ENCODE assay signal across 10 cellular contexts in the genomic region with DNA sequence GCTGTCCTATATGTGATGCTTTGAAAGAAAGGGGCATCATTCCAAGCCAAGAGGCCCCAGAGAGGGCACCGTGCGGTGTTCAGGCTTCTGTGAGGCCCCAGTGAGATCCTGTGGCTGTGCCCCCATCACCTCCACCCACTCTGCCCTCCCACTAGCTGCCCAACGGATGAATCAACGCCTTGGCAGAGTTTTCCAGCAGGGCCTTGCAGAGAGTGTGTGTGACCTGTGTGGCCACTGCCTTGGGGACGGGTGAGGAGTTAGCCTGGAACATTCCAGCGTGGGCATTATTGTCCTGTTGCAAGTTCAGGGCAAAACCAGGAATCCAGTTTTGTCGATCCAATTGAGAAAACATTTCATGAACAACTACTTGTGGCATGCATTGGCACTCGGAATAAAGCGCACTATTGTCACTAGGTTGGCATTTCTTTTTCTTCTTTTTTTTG. TPM values are rescaled to one million over a fixed set of nuclear protein-coding genes. Genes with fewer than 3 reads are reported as not detected.
DNase-seq lines count a peak whose midpoint lies in the region; ATAC-seq, FAIRE-seq and TF ChIP-seq lines count a peak whose summit lies in the region.
"Had no signal": no experiment of that assay in that cellular context is flagged by ENCODE, and none has a peak within 500 bp of the region (broad histone marks: within the 10 kb centered on the region; RNA-seq: fewer than 3 reads in every experiment).

No MANE protein-coding gene starts in this region.

- TF ChIP-seq RAD21 in H1 (IDR thresholded peaks at IDR 0.05 in 1 of 2, conservative IDR thresholded peaks at IDR 0.05 in 1 of 2; ENCODE audit: low read depth in 2 of 2, low read length in 2 of 2) = no peak

- H3K9me3 Mint-ChIP-seq in CD4-positive, alpha-beta memory T cell = no peaks in the 10 kb centered on the region

- peaks cover 28% of the 10 kb centered on the region for H3K36me3 ChIP-seq in MG63
- H3K36me3 ChIP-seq in H1 (ENCODE audit: control insufficient read depth in 2 of 4, insufficient read depth in 4 of 4, low read length in 3 of 4) = peaks cover 13 to 24% (median 22%) of the 10 kb centered on the region in 4 experiments
- H3K36me3 ChIP-seq in psoas muscle (ENCODE audit: insufficient read depth in 1 of 2, low read depth in 1 of 2) = peaks cover 6 to 20% of the 10 kb centered on the region in 2 donors
- H3K36me3 ChIP-seq in CD4-positive, alpha-beta memory T cell (ENCODE audit: insufficient read depth, low read length) = peaks cover 16% of the 10 kb centered on the region

- H4K91ac ChIP-seq in H1 (replicated peaks; ENCODE audit: insufficient read length, low read length) = no peak overlapping the region

- no peaks in the 10 kb centered on the region for H3K79me2 ChIP-seq in H1 (ENCODE audit: control insufficient read depth in 1 of 2, insufficient read depth in 2 of 2, low read length in 2 of 2)
- H3K79me2 ChIP-seq: parathyroid adenoma had no signal

- no peaks in the 10 kb centered on the region for H3K23me2 ChIP-seq in H1 (ENCODE audit: low read depth, low read length)

- H2AFZ ChIP-seq in H1 (ENCODE audit: low read length) = no peak overlapping the region
- H2AFZ ChIP-seq: parathyroid adenoma had no signal

- H3K4me3 Mint-ChIP-seq in CD4-positive, alpha-beta memory T cell = no peak overlapping the region

- peaks cover 2 to 4% of the 10 kb centered on the region in 2 experiments for H4K20me1 ChIP-seq in H1 (replicated peaks in 1 of 2; ENCODE audit: control insufficient read depth in 1 of 2, insufficient read depth in 2 of 2, low read length in 2 of 2)

- no peak overlapping the region for H3K4me2 ChIP-seq in H1 (ENCODE audit: insufficient read depth in 1 of 2, low read depth in 2 of 2, low read length in 2 of 2)

- ATAC-seq in psoas muscle (peak; percentile 42 to 64 (median 54)), HG03039 (IDR thresholded peaks at IDR 0.05; ENCODE audit: unreplicated experiment) (no peak), GM18909 (IDR thresholded peaks at IDR 0.05; ENCODE audit: poor library complexity, unreplicated experiment) (no peak)

- H2BK20ac ChIP-seq in H1 (ENCODE audit: low read length) = no peak overlapping the region

- peaks cover 3 to 7% (median 4%) of the 10 kb centered on the region in 4 donors for H3K4me1 Mint-ChIP-seq in CD4-positive, alpha-beta memory T cell

- H2BK5ac ChIP-seq in H1 (ENCODE audit: low read depth, low read length) = no peak overlapping the region

- 84% methylated on average over 9 of the region's 9 CpGs; no CpG with 5 or more reads in 1 of the 2 experiments for WGBS in H1 (ENCODE audit: extremely low coverage in 1 of 2, insufficient coverage in 1 of 2, insufficient read length in 1 of 2, insufficient replicate concordance in 2 of 2, low coverage in 1 of 2, low lambda C conversion rate in 2 of 2, missing lambda C conversion rate in 1 of 2), 2 experiments
- 39 to 55% (median 47%) methylated on average over 9 of the region's 9 CpGs for WGBS in psoas muscle, 3 donors

- intact Hi-C loops in psoas muscle (cut with DNase I) = no loop called here
- intact Hi-C loops in CD4-positive, alpha-beta memory T cell (cut with micrococcal nuclease) = no loop called here

- H3K18ac ChIP-seq in H1 (ENCODE audit: extremely low read depth, low read length) = no peak overlapping the region

- no peak overlapping the region for H3K9ac ChIP-seq in H1 (replicated peaks in 1 of 4; ENCODE audit: extremely low read depth in 1 of 4, low read depth in 3 of 4, low read length in 3 of 4)
- H3K9ac ChIP-seq: parathyroid adenoma had no signal

- H4K8ac ChIP-seq in H1 (ENCODE audit: extremely low read depth, insufficient read depth, low read length) = no peak overlapping the region

- no peaks in the 10 kb centered on the region for H3K27me3 ChIP-seq in MG63
- H3K27me3 ChIP-seq in H1 (replicated peaks in 1 of 4; ENCODE audit: control insufficient read depth in 3 of 4, extremely low read depth in 1 of 4, insufficient read depth in 3 of 4, low read length in 3 of 4) = no peaks in the 10 kb centered on the region
- no peaks in the 10 kb centered on the region for H3K27me3 ChIP-seq in psoas muscle (ENCODE audit: insufficient read depth in 3 of 3, low read length in 2 of 3)
- H3K27me3 ChIP-seq in CD4-positive, alpha-beta memory T cell (ENCODE audit: insufficient read depth, low read length) = no peaks in the 10 kb centered on the region

- H3K4ac ChIP-seq in H1 (replicated peaks; ENCODE audit: insufficient read length, low read depth, low read length) = no peak overlapping the region

- no peaks in the 10 kb centered on the region for H3K9me3 ChIP-seq in MG63
- H3K9me3 ChIP-seq in H1 (ENCODE audit: insufficient read depth in 2 of 2, low read depth in 1 of 2, low read length in 1 of 2) = no peaks in the 10 kb centered on the region
- no peaks in the 10 kb centered on the region for H3K9me3 ChIP-seq in psoas muscle
- no peaks in the 10 kb centered on the region for H3K9me3 ChIP-seq in CD4-positive, alpha-beta memory T cell (ENCODE audit: control insufficient read depth in 1 of 2, low read length in 2 of 2)

- no peak overlapping the region for H3K4me3 ChIP-seq in MG63
- H3K4me3 ChIP-seq in H1 (ENCODE audit: extremely low read depth in 1 of 4, insufficient read depth in 2 of 4, low read depth in 3 of 4, low read length in 4 of 4) = no peak overlapping the region
- H3K4me3 ChIP-seq in psoas muscle = no peak overlapping the region
- no peak overlapping the region for H3K4me3 ChIP-seq in CD4-positive, alpha-beta memory T cell (ENCODE audit: low read length in 2 of 2)

- CTCF ChIA-PET in H1 (lab: Charles Lee; ENCODE audit: partially characterized antibody) = interaction anchor here (2.0 to 5.3 kb wide), 2 partner anchors 13 to 76 kb away, joined by 6 to 65 read pairs; no protein-coding TSS in a partner anchor
- CTCF ChIA-PET in CD4-positive, alpha-beta memory T cell (lab: Charles Lee; ENCODE audit: partially characterized antibody) = no interaction called here

- no peak overlapping the region for H2BK12ac ChIP-seq in H1 (ENCODE audit: low read depth, low read length)

- H4K5ac ChIP-seq in H1 (ENCODE audit: insufficient read length, low read depth, low read length) = no peak overlapping the region

- POLR2A ChIA-PET in H1 (lab: Charles Lee; ENCODE audit: partially characterized antibody) = interaction anchor here (1.0 to 27.1 kb wide), 9 partner anchors 10 to 326 kb away, joined by 3 to 525 read pairs (median 9); partner anchors contain the start of genes COG4 and EXOSC6
- POLR2A ChIA-PET in CD4-positive, alpha-beta memory T cell (lab: Charles Lee; ENCODE audit: partially characterized antibody) = no interaction called here

- DNase-seq in ELR (ENCODE audit: low read depth) = peak; percentile 64
- peak; percentile 81 for DNase-seq in MG63
- peak in 1 of 2 experiments; percentile 58 for DNase-seq in H1 (ENCODE audit: low read depth in 1 of 2, low spot score in 2 of 2)
- peak in 1 of 2 donors; percentile 51 for DNase-seq in psoas muscle
- no peak for DNase-seq in NCI-H1092 treated with DMSO at 0.1 percent for 48 hours (lab: John Stamatoyannopoulos, UW)
- DNase-seq in CD4-positive, alpha-beta memory T cell = no peak
- DNase-seq: NCI-H510A treated with DMSO at 0.1 percent for 48 hours had no signal

- H3K27ac ChIP-seq in H1 (ENCODE audit: low read depth, low read length) (no peak overlapping the region), psoas muscle (no peak overlapping the region)
- H3K27ac ChIP-seq in CD4-positive, alpha-beta memory T cell (ENCODE audit: low read depth, low read length) = no peak overlapping the region
- H3K27ac ChIP-seq: parathyroid adenoma had no signal

- H2BK120ac ChIP-seq in H1 (replicated peaks; ENCODE audit: low read depth, low read length) = no peak overlapping the region

- TF ChIP-seq POLR2A in H1 (IDR thresholded peaks at IDR 0.05; ENCODE audit: control extremely low read depth in 1 of 2, low read depth in 2 of 2, low read length in 2 of 2) = no peak; a peak in 1 of 3 replicates

- no peak overlapping the region for H3K14ac ChIP-seq in H1 (ENCODE audit: insufficient read length)

- peaks cover 7 to 23% of the 10 kb centered on the region in 2 donors for H3K36me3 Mint-ChIP-seq in CD4-positive, alpha-beta memory T cell

- no peak overlapping the region for H3K56ac ChIP-seq in H1 (replicated peaks; ENCODE audit: insufficient read length, low read depth, low read length)

- TF ChIP-seq CTCF in H1 (IDR thresholded peaks at IDR 0.05; ENCODE audit: control extremely low read depth in 1 of 3, insufficient read depth in 1 of 3, low read depth in 1 of 3, low read length in 3 of 3) (no peak), psoas muscle (IDR thresholded peaks at IDR 0.05) (no peak)

- H2BK15ac ChIP-seq in H1 (ENCODE audit: low read length) = no peak overlapping the region

- no peak for TF ChIP-seq EP300 in H1 (IDR thresholded peaks at IDR 0.05; ENCODE audit: borderline replicate concordance in 1 of 2, low read depth in 2 of 2, low read length in 2 of 2)

- no peak overlapping the region for H3K23ac ChIP-seq in H1 (ENCODE audit: insufficient read length)

- H3K4me1 ChIP-seq in H1 (replicated peaks in 1 of 4; ENCODE audit: control insufficient read depth in 3 of 4, insufficient read depth in 4 of 4, low read length in 3 of 4) = no peaks in the 10 kb centered on the region; a peak in 1 of 7 replicates
- peaks cover 44% of the 10 kb centered on the region for H3K4me1 ChIP-seq in psoas muscle
- peaks cover 3% of the 10 kb centered on the region for H3K4me1 ChIP-seq in CD4-positive, alpha-beta memory T cell (ENCODE audit: insufficient read depth, low read length)

- no peaks in the 10 kb centered on the region for H3K27me3 Mint-ChIP-seq in CD4-positive, alpha-beta memory T cell

- H2AK5ac ChIP-seq in H1 (ENCODE audit: low read depth, low read length) = no peak overlapping the region

- no peak overlapping the region for H3K27ac Mint-ChIP-seq in CD4-positive, alpha-beta memory T cell

- no peak for FAIRE-seq in H1 (lab: Jason Lieb, UNC)

- no peaks in the 10 kb centered on the region for H3K79me1 ChIP-seq in H1 (ENCODE audit: low read depth, low read length)

RNA-seq across cellular contexts. Expression of gene SF3B3, which starts 53.7 kb away (rescaled TPM):
- total RNA-seq in MG63 (2014; rRNA removed; shearing (Covaris generic); ENCODE audit: low replicate concordance) = 23.0 and 35.7 TPM in 2 replicates
- total RNA-seq in H1 (2021; fragmentation: NEBNext Ultra II Directional; extraction: Animal tissue kit (Norgen Biotek cat#: 25700)) = 513 and 521 TPM in 2 replicates
- polyA plus RNA-seq in H1 (2011; rRNA removed) (241 and 261 TPM in 2 replicates), psoas muscle (100 to 1,000 TPM in 1 of 3 donors, 10 to 100 TPM in 2; 50.0 to 117 (median 59.9) TPM)
- 143 TPM for polyA plus RNA-seq in H1 (2011; cell fraction: cytosol; rRNA removed)
- 373 TPM for polyA plus RNA-seq in H1 (2011; cell fraction: nucleus; rRNA removed)
- polyA plus RNA-seq in H1 (2012, experiment 1 of 2) = 284 to 337 TPM (median 317 TPM) in 4 replicates
- 63.1 TPM for polyA plus RNA-seq in H1 (2012, experiment 2 of 2)
- 156 TPM for polyA plus RNA-seq in H1 (2013, experiment 1 of 2)
- polyA plus RNA-seq in H1 (2013, experiment 2 of 2) = 141 TPM
- 358 and 477 TPM in 2 replicates for polyA minus RNA-seq in H1 (2011; rRNA and poly(A)+ RNA removed)
- polyA minus RNA-seq in H1 (2011; cell fraction: cytosol; rRNA and poly(A)+ RNA removed) = 133 TPM
- 217 TPM for polyA minus RNA-seq in H1 (2011; cell fraction: nucleus; rRNA and poly(A)+ RNA removed)
- 100 to 1,000 TPM; 145 to 178 (median 157) TPM for total RNA-seq in psoas muscle
- total RNA-seq in CD4-positive, alpha-beta memory T cell = 100 to 1,000 TPM; 289 to 291 TPM
- polyA plus RNA-seq in CD4-positive, alpha-beta memory T cell = 100 to 1,000 TPM; 105 to 149 TPM

RNA-seq across cellular contexts. Expression of gene COG4, which starts 53.9 kb away (rescaled TPM):
- 48.5 and 61.4 TPM in 2 replicates for total RNA-seq in MG63 (2014; rRNA removed; shearing (Covaris generic); ENCODE audit: low replicate concordance)
- total RNA-seq in H1 (2021; fragmentation: NEBNext Ultra II Directional; extraction: Animal tissue kit (Norgen Biotek cat#: 25700)) = 46.1 and 52.2 TPM in 2 replicates
- polyA plus RNA-seq in H1 (2011; rRNA removed) (50.2 and 54.7 TPM in 2 replicates), psoas muscle (10 to 100 TPM; 29.1 to 80.3 (median 41.4) TPM)
- polyA plus RNA-seq in H1 (2011; cell fraction: cytosol; rRNA removed) = 48.3 TPM
- polyA plus RNA-seq in H1 (2011; cell fraction: nucleus; rRNA removed) = 94.1 TPM
- 37.1 to 49.2 TPM (median 47.6 TPM) in 4 replicates for polyA plus RNA-seq in H1 (2012, experiment 1 of 2)
- 20.8 TPM for polyA plus RNA-seq in H1 (2012, experiment 2 of 2)
- 32.5 TPM for polyA plus RNA-seq in H1 (2013, experiment 1 of 2)
- polyA plus RNA-seq in H1 (2013, experiment 2 of 2) = 29.9 TPM
- 55.9 and 66.3 TPM in 2 replicates for polyA minus RNA-seq in H1 (2011; rRNA and poly(A)+ RNA removed)
- 29.0 TPM for polyA minus RNA-seq in H1 (2011; cell fraction: cytosol; rRNA and poly(A)+ RNA removed)
- 22.5 TPM for polyA minus RNA-seq in H1 (2011; cell fraction: nucleus; rRNA and poly(A)+ RNA removed)
- total RNA-seq in psoas muscle = 10 to 100 TPM; 41.7 to 77.8 (median 64.9) TPM
- 10 to 100 TPM; 66.5 to 68.9 TPM for total RNA-seq in CD4-positive, alpha-beta memory T cell
- polyA plus RNA-seq in CD4-positive, alpha-beta memory T cell = 10 to 100 TPM; 37.0 to 70.4 TPM

Comparison
In these comparisons a context has a peak if more than half of its experiments do, and no peak if none do; other contexts are left out.
1. DNase-seq: peak in ELR (single experiment) and MG63 (single experiment); none in NCI-H1092 treated with DMSO at 0.1 percent for 48 hours (single experiment) and CD4-positive, alpha-beta memory T cell (0 of 5).
2. ATAC-seq: peak in psoas muscle (4 of 4); none in HG03039 (single experiment) and GM18909 (single experiment).